ENCODE assay signal across 27 cellular contexts in the genomic region with DNA sequence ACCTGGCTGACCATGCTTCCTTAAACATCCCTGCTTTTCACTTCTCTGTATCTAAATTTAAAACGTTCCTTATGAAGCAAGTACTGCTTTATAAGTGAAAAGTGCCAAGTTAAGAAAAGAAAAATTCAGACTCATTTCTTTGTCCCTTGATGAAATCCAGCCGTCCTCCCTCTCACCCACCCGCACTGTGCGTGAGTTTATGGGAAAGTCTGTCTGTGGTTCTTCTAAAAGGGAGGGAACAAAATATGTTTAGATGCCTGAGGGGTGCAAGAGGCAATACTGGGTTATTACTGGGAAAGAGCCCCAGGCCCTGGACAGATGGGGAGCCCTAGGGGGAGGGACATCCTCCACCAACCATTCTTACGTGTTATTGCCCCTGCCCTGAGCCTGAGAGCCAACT. TPM values are rescaled to one million over a fixed set of nuclear protein-coding genes. Genes with fewer than 3 reads are reported as not detected.
"Had no signal": no experiment of that assay in that cellular context is flagged by ENCODE, and none has a peak within 500 bp of the region (broad histone marks: within the 10 kb centered on the region; RNA-seq: fewer than 3 reads in every experiment).

No MANE protein-coding gene starts in this region.

- DNase-seq: activated B cell treated with CpG ODN at 0.5 μM for 24 hours; activated CD4-positive, alpha-beta memory T cell treated with anti-CD3 and anti-CD28 coated beads for 36 hours; activated CD4-positive, alpha-beta T cell treated with anti-CD3 and anti-CD28 coated beads for 1 hour; activated CD4-positive, alpha-beta T cell treated with anti-CD3 and anti-CD28 coated beads, Interleukin-2, amount 10 ng/mL, durations not matched to agents 7 days and 5 days; activated CD8-positive, alpha-beta memory T cell treated with anti-CD3 and anti-CD28 coated beads for 24 hours; activated effector memory CD4-positive, alpha-beta T cell treated with anti-CD3 and anti-CD28 coated beads, Interleukin-2, amount 50 U/mL, for 16 hours; activated naive CD4-positive, alpha-beta T cell treated with Interleukin-2 at 50 U/mL for 16 hours; activated naive CD8-positive, alpha-beta T cell treated with anti-CD3 and anti-CD28 coated beads, Interleukin-2, amount 50 U/mL, for 24 hours; activated T-cell treated with anti-CD3 and anti-CD28 coated beads, Interleukin-2, amount 50 U/mL, for 4 hours; amniotic stem cell; MG63; MV-4-11; NCI-H1105; NCI-H1436; NCI-H1694 treated with DMSO at 0.1 percent for 48 hours; NCI-H2029 treated with DMSO at 0.1 percent for 48 hours; NCI-H345; NCI-H510A; NCI-H526 treated with DMSO at 0.1 percent for 48 hours; NK-92 treated with Interleukin-12 subunit alpha and Interleukin-12 subunit beta, amount 100 ng/mL, for 24 hours; PC-3; SHP77 treated with DMSO at 0.1 percent for 48 hours had no signal

- H3K9me3 Mint-ChIP-seq: activated B cell treated with CpG ODN at 0.5 μM for 24 hours; activated CD4-positive, alpha-beta memory T cell treated with anti-CD3 and anti-CD28 coated beads for 36 hours; activated CD4-positive, alpha-beta T cell treated with anti-CD3 and anti-CD28 coated beads, Interleukin-2, amount 10 ng/mL, durations not matched to agents 7 days and 5 days; activated naive CD4-positive, alpha-beta T cell treated with anti-CD3 and anti-CD28 coated beads, Interleukin-2, amount 50 U/mL, for 72 hours; activated naive CD8-positive, alpha-beta T cell treated with anti-CD3 and anti-CD28 coated beads, Interleukin-2, amount 50 U/mL, for 24 hours; activated T-cell treated with anti-CD3 and anti-CD28 coated beads, Interleukin-2, amount 50 U/mL, for 4 hours; T-helper 1 cell treated with Interleukin-12 subunit alpha and Interleukin-12 subunit beta and Interleukin-4 antibody, amounts not matched to agents 30 μg/mL and 1 μg/mL, for 36 hours had no signal

- H3K27me3 Mint-ChIP-seq: activated B cell treated with CpG ODN at 0.5 μM for 24 hours; activated CD4-positive, alpha-beta memory T cell treated with anti-CD3 and anti-CD28 coated beads for 36 hours; activated naive CD8-positive, alpha-beta T cell treated with anti-CD3 and anti-CD28 coated beads, Interleukin-2, amount 50 U/mL, for 24 hours had no signal

- H3K9me3 ChIP-seq: ascending aorta, body of pancreas, MG63 had no signal

- H3K27ac Mint-ChIP-seq: activated B cell treated with CpG ODN at 0.5 μM for 24 hours; activated CD4-positive, alpha-beta memory T cell treated with anti-CD3 and anti-CD28 coated beads for 36 hours; activated CD4-positive, alpha-beta T cell treated with anti-CD3 and anti-CD28 coated beads, Interleukin-2, amount 10 ng/mL, durations not matched to agents 7 days and 5 days; activated naive CD8-positive, alpha-beta T cell treated with anti-CD3 and anti-CD28 coated beads, Interleukin-2, amount 50 U/mL, for 24 hours; T-helper 1 cell treated with Interleukin-12 subunit alpha and Interleukin-12 subunit beta and Interleukin-4 antibody, amounts not matched to agents 30 μg/mL and 1 μg/mL, for 36 hours had no signal

- H3K27ac ChIP-seq: ascending aorta, body of pancreas had no signal

- ATAC-seq: activated naive CD4-positive, alpha-beta T cell treated with anti-CD3 and anti-CD28 coated beads, Interleukin-2, amount 50 U/mL, for 72 hours; activated naive CD8-positive, alpha-beta T cell treated with anti-CD3 and anti-CD28 coated beads, Interleukin-2, amount 50 U/mL, for 24 hours; activated T-cell treated with anti-CD3 and anti-CD28 coated beads, Interleukin-2, amount 50 U/mL, for 4 hours; body of pancreas; PC-3 had no signal

- H3K36me3 Mint-ChIP-seq: activated CD4-positive, alpha-beta memory T cell treated with anti-CD3 and anti-CD28 coated beads for 36 hours; activated naive CD4-positive, alpha-beta T cell treated with anti-CD3 and anti-CD28 coated beads, Interleukin-2, amount 50 U/mL, for 72 hours had no signal

- H3K4me3 Mint-ChIP-seq: activated B cell treated with CpG ODN at 0.5 μM for 24 hours; activated CD4-positive, alpha-beta memory T cell treated with anti-CD3 and anti-CD28 coated beads for 36 hours; activated CD4-positive, alpha-beta T cell treated with anti-CD3 and anti-CD28 coated beads, Interleukin-2, amount 10 ng/mL, durations not matched to agents 7 days and 5 days; activated naive CD8-positive, alpha-beta T cell treated with anti-CD3 and anti-CD28 coated beads, Interleukin-2, amount 50 U/mL, for 24 hours; activated T-cell treated with anti-CD3 and anti-CD28 coated beads, Interleukin-2, amount 50 U/mL, for 4 hours; T-helper 1 cell treated with Interleukin-12 subunit alpha and Interleukin-12 subunit beta and Interleukin-4 antibody, amounts not matched to agents 30 μg/mL and 1 μg/mL, for 36 hours had no signal

- H3K27me3 ChIP-seq: ascending aorta, body of pancreas, MG63 had no signal

- H3K36me3 ChIP-seq: ascending aorta, MG63 had no signal

- H3K4me3 ChIP-seq: ascending aorta, body of pancreas, MG63 had no signal

RNA-seq across cellular contexts. Expression of gene SPDEF, which starts 31.1 kb away (rescaled TPM):
- total RNA-seq: activated CD4-positive, alpha-beta T cell treated with anti-CD3 and anti-CD28 coated beads, Interleukin-2, amount 10 ng/mL, durations not matched to agents 7 days and 5 days; ascending aorta; body of pancreas; SK-MEL-5 had no signal

RNA-seq across cellular contexts. Expression of gene PACSIN1, which starts 59.1 kb away (rescaled TPM):
- total RNA-seq: ascending aorta, SK-MEL-5 had no signal
